34 cellular contexts compared by ENCODE assay signal in the genomic region with DNA sequence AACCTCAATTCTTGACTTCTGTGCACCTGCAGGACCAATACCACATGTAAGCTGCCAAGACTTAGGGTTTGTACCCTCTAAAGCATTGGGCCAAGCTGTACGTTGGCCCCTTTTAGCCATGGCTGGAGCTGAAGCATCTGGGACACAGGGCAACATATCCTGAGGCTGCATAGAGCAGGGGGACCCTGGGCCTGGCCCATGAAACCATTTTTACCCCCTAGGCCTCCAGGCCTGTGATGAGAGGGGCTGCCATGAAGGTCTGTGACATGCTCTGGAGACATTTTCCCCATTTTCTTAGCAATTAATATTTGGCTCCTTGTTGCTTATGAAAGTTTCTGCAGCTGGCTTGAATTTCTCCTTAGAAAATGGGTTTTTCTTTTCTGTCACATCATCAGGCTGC.
"Had no signal": no experiment of that assay in that cellular context is flagged by ENCODE, and none has a peak within 500 bp of the region (broad histone marks: within the 10 kb centered on the region; RNA-seq: fewer than 3 reads in every experiment).

No MANE protein-coding gene starts in this region.

- DNase-seq: Karpas-422, Kasumi-1, MG63, MM.1S, MV-4-11, NCI-H1048, NCI-H1092, NCI-H1092 treated with DMSO at 0.1 percent for 48 hours, NCI-H1105, NCI-H1105 treated with DMSO at 0.1 percent for 48 hours, NCI-H1417, NCI-H1417 treated with DMSO at 0.1 percent for 48 hours, NCI-H1436, NCI-H1436 treated with DMSO at 0.1 percent for 48 hours, NCI-H146, NCI-H1694, NCI-H1694 treated with DMSO at 0.1 percent for 48 hours, NCI-H187, NCI-H187 treated with DMSO at 0.1 percent for 48 hours, NCI-H1930, NCI-H2029, NCI-H2029 treated with DMSO at 0.1 percent for 48 hours, NCI-H2081, NCI-H2081 treated with DMSO at 0.1 percent for 48 hours, NCI-H2107, NCI-H2171, NCI-H2171 treated with DMSO at 0.1 percent for 48 hours, NCI-H2227 treated with DMSO at 0.1 percent for 48 hours, NCI-H226, NCI-H345, NCI-H446, NCI-H446 treated with DMSO at 0.1 percent for 48 hours, NCI-H510A, NCI-H510A treated with DMSO at 0.1 percent for 48 hours had no signal

- H3K4me3 ChIP-seq: MG63 had no signal

- H3K36me3 ChIP-seq: MG63 had no signal
